8 cellular contexts compared by ENCODE assay signal in the genomic region with DNA sequence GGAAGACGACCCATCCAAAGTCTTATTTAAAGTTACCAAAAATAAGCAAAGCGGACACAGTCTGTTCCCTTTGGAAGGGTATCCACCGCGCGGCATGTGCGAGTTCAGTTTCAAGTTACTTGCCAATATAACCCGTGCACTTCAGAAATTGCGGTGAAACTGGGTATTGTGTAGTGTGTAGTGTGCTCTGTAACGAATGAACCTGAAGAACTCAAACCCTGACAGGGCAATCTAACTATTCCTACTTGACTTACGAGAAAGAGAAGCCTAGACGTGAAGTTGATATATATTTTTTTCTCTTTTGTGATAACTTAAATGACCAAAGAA. TPM values are rescaled to one million over a fixed set of nuclear protein-coding genes. Genes with fewer than 3 reads are reported as not detected.
DNase-seq lines count a peak whose midpoint lies in the region; ATAC-seq and TF ChIP-seq lines count a peak whose summit lies in the region.

No MANE protein-coding gene starts in this region.

- H3K27me3 Mint-ChIP-seq in type B pancreatic cell, result no peaks in the 10 kb centered on the region

- peaks cover 37% of the 10 kb centered on the region for H3K4me1 ChIP-seq in adipocyte (ENCODE audit: control insufficient read depth, insufficient read depth, low read length)
- H3K4me1 ChIP-seq in right lobe of liver, result peaks cover 0 to 46% (median 18%) of the 10 kb centered on the region in 4 donors

- peaks cover under 1% of the 10 kb centered on the region for H3K9me3 Mint-ChIP-seq in type B pancreatic cell

- peaks cover 4% of the 10 kb centered on the region for H3K36me3 Mint-ChIP-seq in type B pancreatic cell

- ATAC-seq in right lobe of liver (no peak), GM18520 (IDR thresholded peaks at IDR 0.05; ENCODE audit: unreplicated experiment) (no peak)

- peak; percentile 50 for DNase-seq in stimulated activated CD4-positive, alpha-beta T cell treated with anti-CD3 and anti-CD28 coated beads, Interleukin-15, amount 100 ng/mL, for 24 hours
- no peak for DNase-seq in stimulated activated CD4-positive, alpha-beta T cell treated with anti-CD3 and anti-CD28 coated beads, Interleukin-4, amount 100 ng/mL, for 24 hours
- no peak for DNase-seq in adipocyte (ENCODE audit: low read depth)
- no peak for DNase-seq in right lobe of liver
- no peak for DNase-seq in type B pancreatic cell (ENCODE audit: extremely low spot score, unreplicated experiment)
- no peak for DNase-seq in NK-92 treated with Interleukin-12 subunit alpha and Interleukin-12 subunit beta, amount 100 ng/mL, for 24 hours (lab: John Stamatoyannopoulos, UW)
- DNase-seq in cerebellar nuclear complex (lab: John Stamatoyannopoulos, UW), result no peak

- H3K27ac ChIP-seq in right lobe of liver, result peak overlapping the region; percentile 98

- H3K9ac ChIP-seq in adipocyte (ENCODE audit: low read length), result peak overlapping the region; percentile 89

- TF ChIP-seq POLR2A in right lobe of liver (IDR thresholded peaks at IDR 0.05), result no peak

- H3K4me3 Mint-ChIP-seq in type B pancreatic cell, result peak overlapping the region; percentile 93

- 1% methylated on average over 11 of the region's 11 CpGs for WGBS in right lobe of liver (ENCODE audit: insufficient coverage, low coverage, low lambda C conversion rate, missing lambda C conversion rate)

- H3K36me3 ChIP-seq in adipocyte (ENCODE audit: control insufficient read depth, insufficient read depth, low read length, severe bottlenecking), result no peaks in the 10 kb centered on the region
- no peaks in the 10 kb centered on the region for H3K36me3 ChIP-seq in right lobe of liver

- intact Hi-C loops in right lobe of liver (cut with DNase I), result no loop called here

- H3K4me1 Mint-ChIP-seq in type B pancreatic cell (ENCODE audit: unreplicated experiment), result peaks cover 48% of the 10 kb centered on the region

- H3K4me3 ChIP-seq in adipocyte (ENCODE audit: low read length), result peak overlapping the region; percentile 96
- peak overlapping the region; percentile 83 to 90 (median 89) for H3K4me3 ChIP-seq in right lobe of liver

- no peaks in the 10 kb centered on the region for H3K27me3 ChIP-seq in adipocyte (replicated peaks; ENCODE audit: control insufficient read depth, insufficient read depth, low read length)
- no peaks in the 10 kb centered on the region for H3K27me3 ChIP-seq in right lobe of liver

- no peak for TF ChIP-seq CTCF in right lobe of liver (IDR thresholded peaks at IDR 0.05)
- no peak for TF ChIP-seq CTCF in type B pancreatic cell (conservative IDR thresholded peaks at IDR 0.05)

- H3K9me3 ChIP-seq in adipocyte (ENCODE audit: control insufficient read depth, low read length) (peaks cover 7% of the 10 kb centered on the region), right lobe of liver (no peaks in the 10 kb centered on the region)

- peak overlapping the region; percentile 81 for H3K27ac Mint-ChIP-seq in type B pancreatic cell

RNA-seq across cellular contexts. Expression of gene MAN2A1, which starts 1.5 kb away (rescaled TPM):
- total RNA-seq in right lobe of liver (10 to 100 TPM; 48.1 to 68.8 (median 61.9) TPM), type B pancreatic cell (ENCODE audit: low replicate concordance) (47.9 and 62.8 TPM in 2 replicates)
